ENCODE assay signal across 18 cellular contexts in genomic region chr3:158249183-158249582, GRCh38.
DNase-seq lines count a peak whose midpoint lies in the region; ATAC-seq and TF ChIP-seq lines count a peak whose summit lies in the region.
"Had no signal": no experiment of that assay in that cellular context is flagged by ENCODE, and none has a peak within 500 bp of the region (broad histone marks: within the 10 kb centered on the region; RNA-seq: fewer than 3 reads in every experiment).

No MANE protein-coding gene starts in this region.

- H3K27ac Mint-ChIP-seq in MCF 10A (ENCODE audit: low read depth, unreplicated experiment) = no peak overlapping the region
- H3K27ac Mint-ChIP-seq: activated CD8-positive, alpha-beta T cell treated with anti-CD3 and anti-CD28 coated beads, Interleukin-2, amount 10 ng/mL, durations not matched to agents 7 days and 5 days; HFFc6; naive thymus-derived CD4-positive, alpha-beta T cell had no signal

- H3K4me2 ChIP-seq in MM.1S (ENCODE audit: low read depth, low read length) = peak overlapping the region; percentile 42
- H3K4me2 ChIP-seq: BLaER1, smooth muscle cell had no signal

- H3K9me3 ChIP-seq in MM.1S (replicated peaks; ENCODE audit: insufficient read depth, low read length) (no peaks in the 10 kb centered on the region), stomach (peaks cover 0 to 13% (median 6%) of the 10 kb centered on the region in 4 donors)

- no peaks in the 10 kb centered on the region for H3K27me3 Mint-ChIP-seq in MCF 10A (ENCODE audit: insufficient read depth, unreplicated experiment)
- H3K27me3 Mint-ChIP-seq: naive thymus-derived CD4-positive, alpha-beta T cell had no signal

- H3K4me1 ChIP-seq in MM.1S (ENCODE audit: low read length) = peaks cover 7% of the 10 kb centered on the region
- no peaks in the 10 kb centered on the region for H3K4me1 ChIP-seq in stomach
- H3K4me1 ChIP-seq: lower lobe of right lung had no signal

- H3K79me2 ChIP-seq in MM.1S (ENCODE audit: low read length) = peaks cover 9% of the 10 kb centered on the region

- TF ChIP-seq CTCF in MM.1S (IDR thresholded peaks at IDR 0.05; ENCODE audit: low read length) (no peak), MCF 10A (IDR thresholded peaks at IDR 0.05; ENCODE audit: unreplicated experiment) (no peak), stomach (IDR thresholded peaks at IDR 0.05) (no peak)

- intact Hi-C loops in MCF 10A (cut with micrococcal nuclease) (no loop called here), stomach (cut with DNase I; ENCODE audit: low total_unique reads) (no loop called here)

- H2AFZ ChIP-seq in MM.1S (ENCODE audit: low read length) = no peak overlapping the region

- POLR2A ChIA-PET in MCF 10A (lab: Yijun Ruan, JAX) = no interaction called here

- no peak for TF ChIP-seq POLR2A in stomach (IDR thresholded peaks at IDR 0.05)

- no peak overlapping the region for H3K9ac ChIP-seq in MM.1S (ENCODE audit: low read length)
- H3K9ac ChIP-seq: BLaER1 had no signal

- CTCF ChIA-PET in MCF 10A (lab: Yijun Ruan, JAX) = no interaction called here

- H3K4me3 ChIP-seq in MM.1S (ENCODE audit: low read length) (no peak overlapping the region), stomach (no peak overlapping the region)
- H3K4me3 ChIP-seq: BLaER1, lower lobe of right lung, smooth muscle cell had no signal

- no peaks in the 10 kb centered on the region for H3K9me2 ChIP-seq in MM.1S (replicated peaks; ENCODE audit: insufficient read depth, low read length)

- no peak overlapping the region for H3K4me3 Mint-ChIP-seq in MCF 10A (ENCODE audit: unreplicated experiment)
- H3K4me3 Mint-ChIP-seq: activated CD8-positive, alpha-beta T cell treated with anti-CD3 and anti-CD28 coated beads, Interleukin-2, amount 10 ng/mL, durations not matched to agents 7 days and 5 days; HFFc6; naive thymus-derived CD4-positive, alpha-beta T cell had no signal

- H3K9me3 Mint-ChIP-seq in MCF 10A (ENCODE audit: unreplicated experiment) = peaks cover 22% of the 10 kb centered on the region
- H3K9me3 Mint-ChIP-seq: HFFc6 had no signal

- no TSS peak for BruUV-seq in MCF 10A (replicated peaks; lab: Mats Ljungman, UMichigan)

- H3F3A ChIP-seq in MM.1S (ENCODE audit: insufficient read depth, low read length) = no peaks in the 10 kb centered on the region

- H3K36me3 Mint-ChIP-seq in MCF 10A (ENCODE audit: insufficient read depth, unreplicated experiment) = no peaks in the 10 kb centered on the region

- no peak for TF ChIP-seq EP300 in stomach (IDR thresholded peaks at IDR 0.05)

- ATAC-seq in GM18873 (IDR thresholded peaks at IDR 0.05; ENCODE audit: low FRiP score, unreplicated experiment) (peak; percentile 71), GM21367 (IDR thresholded peaks at IDR 0.05; ENCODE audit: unreplicated experiment) (peak; percentile 68), HG02938 (IDR thresholded peaks at IDR 0.05; ENCODE audit: unreplicated experiment) (peak; percentile 71)
- ATAC-seq: activated CD8-positive, alpha-beta T cell treated with anti-CD3 and anti-CD28 coated beads, Interleukin-2, amount 10 ng/mL, durations not matched to agents 7 days and 5 days; lower lobe of right lung; naive thymus-derived CD4-positive, alpha-beta T cell had no signal

- H3K27ac ChIP-seq in MM.1S (ENCODE audit: low read length) (no peak overlapping the region), stomach (no peak overlapping the region)
- H3K27ac ChIP-seq: BLaER1, lower lobe of right lung, VCaP had no signal

- no peaks in the 10 kb centered on the region for H3K36me3 ChIP-seq in MM.1S (replicated peaks; ENCODE audit: insufficient read depth, low read length)
- peaks cover 0 to 7% (median 6%) of the 10 kb centered on the region in 4 donors for H3K36me3 ChIP-seq in stomach
- H3K36me3 ChIP-seq: lower lobe of right lung had no signal

- H3K27me3 ChIP-seq in MM.1S (replicated peaks; ENCODE audit: insufficient read depth, low read length) (no peaks in the 10 kb centered on the region), stomach (no peaks in the 10 kb centered on the region)
- H3K27me3 ChIP-seq: BLaER1 had no signal

- 76 to 92% (median 86%) methylated on average over 2 of the region's 2 CpGs for WGBS in stomach, 5 donors

- DNase-seq in MM.1S (no peak), MCF 10A (ENCODE audit: unreplicated experiment) (no peak), stomach (no peak), UCSD-AML1 (lab: John Stamatoyannopoulos, UW; ENCODE audit: unreplicated experiment) (no peak)
- DNase-seq: activated CD8-positive, alpha-beta T cell treated with anti-CD3 and anti-CD28 coated beads, Interleukin-2, amount 10 ng/mL, durations not matched to agents 7 days and 5 days; DMS79 treated with DMSO at 0.1 percent for 48 hours; foreskin melanocyte; HFFc6; lower lobe of right lung; naive thymus-derived CD4-positive, alpha-beta T cell; NCI-H1436 treated with DMSO at 0.1 percent for 48 hours; NCI-H510A had no signal

- no peaks in the 10 kb centered on the region for H3K4me1 Mint-ChIP-seq in MCF 10A (ENCODE audit: insufficient read depth, unreplicated experiment)

- no peaks in the 10 kb centered on the region for H4K20me1 ChIP-seq in MM.1S (ENCODE audit: insufficient read depth, low read length)
- H4K20me1 ChIP-seq: BLaER1 had no signal
